8 cellular contexts compared by ENCODE assay signal in the genomic region with DNA sequence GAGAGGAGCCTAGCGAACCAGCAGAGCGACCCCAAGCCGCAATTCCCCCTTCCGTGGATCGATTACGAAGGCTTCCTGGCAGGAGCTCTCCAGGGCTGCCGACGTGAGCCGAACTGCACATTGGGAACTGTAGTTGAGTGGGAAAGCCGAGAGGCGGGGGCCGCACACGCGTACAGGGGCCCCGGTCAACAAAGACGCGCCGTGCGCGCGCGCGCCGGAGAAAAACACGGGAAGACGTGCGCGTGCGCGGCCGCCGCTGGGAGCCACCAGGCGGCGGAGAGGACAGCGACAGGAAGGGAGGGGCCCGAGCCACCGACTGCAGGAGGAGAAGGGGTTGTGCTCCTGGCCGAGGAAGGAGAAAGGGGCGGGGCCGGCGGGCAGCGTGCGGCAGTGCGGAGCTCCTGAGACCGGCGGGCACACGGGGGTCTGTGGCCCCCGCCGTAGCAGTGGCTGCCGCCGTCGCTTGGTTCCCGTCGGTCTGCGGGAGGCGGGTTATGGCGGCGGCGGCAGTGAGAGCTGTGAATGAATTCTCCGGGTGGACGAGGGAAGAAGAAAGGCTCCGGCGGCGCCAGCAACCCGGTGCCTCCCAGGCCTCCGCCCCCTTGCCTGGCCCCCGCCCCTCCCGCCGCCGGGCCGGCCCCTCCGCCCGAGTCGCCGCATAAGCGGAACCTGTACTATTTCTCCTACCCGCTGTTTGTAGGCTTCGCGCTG. TPM values are rescaled to one million over a fixed set of nuclear protein-coding genes. Genes with fewer than 3 reads are reported as not detected.
DNase-seq lines count a peak whose midpoint lies in the region; ATAC-seq, FAIRE-seq and TF ChIP-seq lines count a peak whose summit lies in the region.

A gene with protein sequence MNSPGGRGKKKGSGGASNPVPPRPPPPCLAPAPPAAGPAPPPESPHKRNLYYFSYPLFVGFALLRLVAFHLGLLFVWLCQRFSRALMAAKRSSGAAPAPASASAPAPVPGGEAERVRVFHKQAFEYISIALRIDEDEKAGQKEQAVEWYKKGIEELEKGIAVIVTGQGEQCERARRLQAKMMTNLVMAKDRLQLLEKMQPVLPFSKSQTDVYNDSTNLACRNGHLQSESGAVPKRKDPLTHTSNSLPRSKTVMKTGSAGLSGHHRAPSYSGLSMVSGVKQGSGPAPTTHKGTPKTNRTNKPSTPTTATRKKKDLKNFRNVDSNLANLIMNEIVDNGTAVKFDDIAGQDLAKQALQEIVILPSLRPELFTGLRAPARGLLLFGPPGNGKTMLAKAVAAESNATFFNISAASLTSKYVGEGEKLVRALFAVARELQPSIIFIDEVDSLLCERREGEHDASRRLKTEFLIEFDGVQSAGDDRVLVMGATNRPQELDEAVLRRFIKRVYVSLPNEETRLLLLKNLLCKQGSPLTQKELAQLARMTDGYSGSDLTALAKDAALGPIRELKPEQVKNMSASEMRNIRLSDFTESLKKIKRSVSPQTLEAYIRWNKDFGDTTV (plus strand): TSS at position 247 of the 711 bp plus-strand sequence. CDS start 276 bp downstream, at position 523.

- peak within 1 kb of the TSS; percentile 92 to 95 for H3K4me3 Mint-ChIP-seq in H9
- peak within 1 kb of the TSS; percentile 96 for H3K4me3 Mint-ChIP-seq in natural killer cell treated with Interleukin-12 subunit alpha and Interleukin-12 subunit beta and Interleukin-15 and Interleukin-18, amount 100 ng/mL, for 72 hours

- no peaks in the 10 kb centered on the region for H3K27me3 Mint-ChIP-seq in H9 (ENCODE audit: low read depth)
- no peaks in the 10 kb centered on the region for H3K27me3 Mint-ChIP-seq in natural killer cell treated with Interleukin-12 subunit alpha and Interleukin-12 subunit beta and Interleukin-15 and Interleukin-18, amount 100 ng/mL, for 72 hours

- H2BK12ac ChIP-seq in H9 (ENCODE audit: insufficient read length, low read depth, low read length), result no peak within 1 kb of the TSS

- ATAC-seq in natural killer cell treated with Interleukin-12 subunit alpha and Interleukin-12 subunit beta and Interleukin-15 and Interleukin-18, amount 100 ng/mL, for 72 hours, result peak; percentile 98
- peak; percentile 96 for ATAC-seq in stimulated activated naive CD8-positive, alpha-beta T cell treated with anti-CD3 and anti-CD28 coated beads, Interleukin-15, Interleukin-2, amounts not matched to agents 100 U/mL and 50 U/mL, for 24 hours

- H4K91ac ChIP-seq in H9 (ENCODE audit: insufficient read length, low read depth, low read length), result no peak within 1 kb of the TSS

- no peak within 1 kb of the TSS for H2BK5ac ChIP-seq in H9 (ENCODE audit: insufficient read length, low read length)

- peaks cover 3% of the 10 kb centered on the region for H3K23me2 ChIP-seq in H9 (ENCODE audit: insufficient read length, low read depth, low read length, poor library complexity, severe bottlenecking)

- no peaks in the 10 kb centered on the region for H3K79me1 ChIP-seq in H9 (ENCODE audit: insufficient read depth, low read depth, low read length, poor library complexity, severe bottlenecking)

- H3K23ac ChIP-seq in H9 (ENCODE audit: insufficient read length, low read depth, low read length), result no peak within 1 kb of the TSS

- H3T11ph ChIP-seq in H9 (ENCODE audit: low read length), result no peak within 1 kb of the TSS

- peaks cover 11 to 13% of the 10 kb centered on the region in 2 experiments for H3K4me1 Mint-ChIP-seq in H9
- peaks cover 20 to 28% of the 10 kb centered on the region in 2 donors for H3K4me1 Mint-ChIP-seq in natural killer cell treated with Interleukin-12 subunit alpha and Interleukin-12 subunit beta and Interleukin-15 and Interleukin-18, amount 100 ng/mL, for 72 hours (ENCODE audit: low read depth in 2 of 2)

- H3K27ac ChIP-seq in H9 (ENCODE audit: insufficient read length, low read depth, low read length), result no peak within 1 kb of the TSS

- no peak within 1 kb of the TSS for H3K56ac ChIP-seq in H9 (ENCODE audit: insufficient read length, low read depth, low read length)

- peak within 1 kb of the TSS; percentile 98 to 99 (median 99) for H3K27ac Mint-ChIP-seq in H9
- H3K27ac Mint-ChIP-seq in natural killer cell treated with Interleukin-12 subunit alpha and Interleukin-12 subunit beta and Interleukin-15 and Interleukin-18, amount 100 ng/mL, for 72 hours, result peak within 1 kb of the TSS; percentile 85 to 90

- H3K18ac ChIP-seq in H9 (ENCODE audit: insufficient read length, low read depth, low read length), result no peak within 1 kb of the TSS

- no peak within 1 kb of the TSS for H2AK5ac ChIP-seq in H9 (ENCODE audit: insufficient read length, low read length)

- 0 out of 2 replicates have a peak within 1 kb of the TSS, but pooled peaks have one; percentile 34 for H3K14ac ChIP-seq in H9 (ENCODE audit: insufficient read depth, low read length)

- H4K20me1 ChIP-seq in H9 (ENCODE audit: control insufficient read depth, insufficient read depth, insufficient read length), result no peaks in the 10 kb centered on the region

- H2BK20ac ChIP-seq in H9 (ENCODE audit: low read depth, low read length, poor library complexity, severe bottlenecking), result no peak within 1 kb of the TSS

- H3K9me3 ChIP-seq in H9 (ENCODE audit: control insufficient read depth, low read depth, low read length), result no peaks in the 10 kb centered on the region

- no CpG with 5 or more reads among the region's 79 CpGs for WGBS in H9 (ENCODE audit: extremely low coverage, insufficient read length, low lambda C conversion rate)

- H2AFZ ChIP-seq in H9 (ENCODE audit: low read length), result peak within 1 kb of the TSS; percentile 91

- no peak within 1 kb of the TSS for H4K5ac ChIP-seq in H9 (ENCODE audit: insufficient read length, low read depth, low read length)

- TF ChIP-seq CTCF in H9 (conservative IDR thresholded peaks at IDR 0.05) (peak; percentile 39; the same call in 2 of the 3 replicates), fibroblast of pulmonary artery (IDR thresholded peaks at IDR 0.05; ENCODE audit: low read length, missing control alignments) (peak; percentile 24)

- peak; percentile 96 for FAIRE-seq in G401.6 (lab: Jason Lieb, UNC)

- no peak within 1 kb of the TSS for H2BK15ac ChIP-seq in H9 (ENCODE audit: low read depth, low read length)

- no peak within 1 kb of the TSS for H2BK120ac ChIP-seq in H9 (ENCODE audit: low read depth, low read length, poor library complexity, severe bottlenecking)

- H3K4me3 ChIP-seq in fibroblast of pulmonary artery (replicated peaks; ENCODE audit: low read depth, low read length), result peak within 1 kb of the TSS; percentile 84

- no peaks in the 10 kb centered on the region for H3K27me3 ChIP-seq in H9 (ENCODE audit: insufficient read depth, low read length)

- H3K79me2 ChIP-seq in H9 (ENCODE audit: insufficient read depth, low read length), result no peaks in the 10 kb centered on the region

- peak within 1 kb of the TSS; percentile 88 for H3K9ac ChIP-seq in H9 (ENCODE audit: extremely low read depth, insufficient read length, low read length)

- H3K36me3 Mint-ChIP-seq in H9 (ENCODE audit: insufficient read depth in 1 of 3, low read depth in 3 of 3), result peaks cover 0 to 5% (median 4%) of the 10 kb centered on the region in 3 experiments; a peak in 5 of 7 replicates
- no peaks in the 10 kb centered on the region for H3K36me3 Mint-ChIP-seq in natural killer cell treated with Interleukin-12 subunit alpha and Interleukin-12 subunit beta and Interleukin-15 and Interleukin-18, amount 100 ng/mL, for 72 hours

- no peaks in the 10 kb centered on the region for H3K4me1 ChIP-seq in H9 (ENCODE audit: insufficient read depth, low read length)

- DNase-seq in H9, result peak; percentile 99
- DNase-seq in M059J (ENCODE audit: low read depth), result peak; percentile 95
- peak; percentile 95 to 97 for DNase-seq in SHP77 (lab: John Stamatoyannopoulos, UW)
- DNase-seq in activated effector memory CD4-positive, alpha-beta T cell treated with Interleukin-2 at 50 U/mL for 16 hours, result peak; percentile 96
- DNase-seq in fibroblast of pulmonary artery (ENCODE audit: low read depth), result peak; percentile 96
- peak; percentile 98 for DNase-seq in natural killer cell treated with Interleukin-12 subunit alpha and Interleukin-12 subunit beta and Interleukin-15 and Interleukin-18, amount 100 ng/mL, for 72 hours (ENCODE audit: low spot score)
- DNase-seq in stimulated activated naive CD8-positive, alpha-beta T cell treated with anti-CD3 and anti-CD28 coated beads, Interleukin-15, Interleukin-2, amounts not matched to agents 100 U/mL and 50 U/mL, for 24 hours, result peak; percentile 98

- peak within 1 kb of the TSS; percentile 99 for H3K4me2 ChIP-seq in H9 (ENCODE audit: insufficient read depth, insufficient read length, low read length)

- no peak within 1 kb of the TSS for H3K4ac ChIP-seq in H9 (ENCODE audit: low read depth, low read length)

- no peak within 1 kb of the TSS for H4K8ac ChIP-seq in H9 (replicated peaks; ENCODE audit: insufficient read length, low read depth, low read length)

- H3K9me3 Mint-ChIP-seq in H9, result no peaks in the 10 kb centered on the region
- H3K9me3 Mint-ChIP-seq in natural killer cell treated with Interleukin-12 subunit alpha and Interleukin-12 subunit beta and Interleukin-15 and Interleukin-18, amount 100 ng/mL, for 72 hours, result no peaks in the 10 kb centered on the region

RNA-seq across cellular contexts. Expression of the gene that starts here (rescaled TPM):
- 30.8 and 32.8 TPM in 2 replicates for total RNA-seq in H9 (2021)
- 11.4 and 13.9 TPM in 2 replicates for total RNA-seq in M059J (2014; rRNA removed; shearing (Covaris generic))
- 10 to 100 TPM; 16.6 to 18.2 TPM for total RNA-seq in natural killer cell treated with Interleukin-12 subunit alpha and Interleukin-12 subunit beta and Interleukin-15 and Interleukin-18, amount 100 ng/mL, for 72 hours
